Comparison of ENCODE assay signal across 8 cellular contexts in genomic region chr11:125063429-125064043, GRCh38. TPM values are rescaled to one million over a fixed set of nuclear protein-coding genes. Genes with fewer than 3 reads are reported as not detected.
DNase-seq lines count a peak whose midpoint lies in the region; ATAC-seq and TF ChIP-seq lines count a peak whose summit lies in the region.

No MANE protein-coding gene starts in this region.

- no peak overlapping the region for H3K27ac Mint-ChIP-seq in progenitor cell of endocrine pancreas

- peak overlapping the region; percentile 68 for H3K4me3 ChIP-seq in WI38 (ENCODE audit: low read depth, low read length)

- ATAC-seq in HG02763 (IDR thresholded peaks at IDR 0.05; ENCODE audit: unreplicated experiment) = peak; percentile 14
- peak; percentile 23 for ATAC-seq in Right ventricle myocardium superior (ENCODE audit: poor library complexity)

- peaks cover 61% of the 10 kb centered on the region for H3K27me3 Mint-ChIP-seq in progenitor cell of endocrine pancreas

- intact Hi-C loops in Right ventricle myocardium superior (cut with DNase I) = no loop called here

- no peaks in the 10 kb centered on the region for H3K36me3 Mint-ChIP-seq in progenitor cell of endocrine pancreas (ENCODE audit: insufficient read depth)

- H3K4me3 Mint-ChIP-seq in progenitor cell of endocrine pancreas (ENCODE audit: low read depth) = peak overlapping the region; percentile 57

- DNase-seq in NOMO-1 treated with DMSO at 0.1 percent for 48 hours (lab: John Stamatoyannopoulos, UW; ENCODE audit: unreplicated experiment) = peak; percentile 4
- no peak for DNase-seq in NOMO-1 treated with dmso at 0.1 percent for 144 hours (lab: John Stamatoyannopoulos, UW; ENCODE audit: unreplicated experiment)
- DNase-seq in Right ventricle myocardium superior = no peak
- DNase-seq in progenitor cell of endocrine pancreas (ENCODE audit: low spot score, unreplicated experiment) = no peak
- no peak for DNase-seq in NCI-H510A treated with DMSO at 0.1 percent for 48 hours (lab: John Stamatoyannopoulos, UW)
- DNase-seq in NCI-H526 (lab: John Stamatoyannopoulos, UW) = no peak

- H3K9me3 Mint-ChIP-seq in progenitor cell of endocrine pancreas (ENCODE audit: low read depth) = no peaks in the 10 kb centered on the region

- TF ChIP-seq CTCF in WI38 (IDR thresholded peaks at IDR 0.05; ENCODE audit: low read depth, low read length) = no peak
- no peak for TF ChIP-seq CTCF in progenitor cell of endocrine pancreas (IDR thresholded peaks at IDR 0.05; ENCODE audit: unreplicated experiment)

- H3K4me1 Mint-ChIP-seq in progenitor cell of endocrine pancreas (ENCODE audit: low read depth) = peaks cover 2% of the 10 kb centered on the region

RNA-seq across cellular contexts. Expression of gene SLC37A2, which starts 0.4 kb away (rescaled TPM):
- total RNA-seq in Right ventricle myocardium superior (3.8 TPM), progenitor cell of endocrine pancreas (0.51 and 0.62 TPM in 2 replicates)

RNA-seq across cellular contexts. Expression of gene TMEM218, which starts 47.9 kb away (rescaled TPM):
- total RNA-seq in Right ventricle myocardium superior (6.7 TPM), progenitor cell of endocrine pancreas (16.9 and 18.1 TPM in 2 replicates)
